ENCODE assay signal across 9 cellular contexts in genomic region chr2:44955593-44956449, GRCh38. TPM values are rescaled to one million over a fixed set of nuclear protein-coding genes. Genes with fewer than 3 reads are reported as not detected.
DNase-seq lines count a peak whose midpoint lies in the region; ATAC-seq lines count a peak whose summit lies in the region.
"Had no signal": no experiment of that assay in that cellular context is flagged by ENCODE, and none has a peak within 500 bp of the region (broad histone marks: within the 10 kb centered on the region; RNA-seq: fewer than 3 reads in every experiment).

No MANE protein-coding gene starts in this region.

- intact Hi-C loops in activated CD4-positive, alpha-beta T cell treated with anti-CD3 and anti-CD28 coated beads for 36 hours (cut with DNase I, micrococcal nuclease), result loop anchor here (1.0 to 5.0 kb wide), 9 partner anchors 396 to 1079 kb away; no protein-coding TSS in a partner anchor

- peaks cover 14% of the 10 kb centered on the region for H3K4me1 Mint-ChIP-seq in activated CD4-positive, alpha-beta T cell treated with anti-CD3 and anti-CD28 coated beads for 36 hours

- peaks cover 51% of the 10 kb centered on the region for H3K27me3 Mint-ChIP-seq in activated CD4-positive, alpha-beta T cell treated with anti-CD3 and anti-CD28 coated beads for 36 hours

- H3K36me3 Mint-ChIP-seq in activated CD4-positive, alpha-beta T cell treated with anti-CD3 and anti-CD28 coated beads for 36 hours (ENCODE audit: low read depth), result no peaks in the 10 kb centered on the region

- DNase-seq in GM04504 (ENCODE audit: low read depth) (peak; percentile 30), NCI-H446 (lab: John Stamatoyannopoulos, UW) (peak; percentile 17 to 81), cerebellum (ENCODE audit: low spot score) (peak; percentile 75), left lobe of liver (ENCODE audit: low spot score) (peak; percentile 71)
- DNase-seq in activated CD4-positive, alpha-beta T cell treated with anti-CD3 and anti-CD28 coated beads for 36 hours, result peak; percentile 90
- peak; percentile 80 for DNase-seq in stimulated activated CD4-positive, alpha-beta T cell treated with anti-CD3 and anti-CD28 coated beads, Interleukin-4, amount 100 ng/mL, for 24 hours

- CTCF ChIA-PET in activated CD4-positive, alpha-beta T cell treated with anti-CD3 and anti-CD28 coated beads for 36 hours (lab: Charles Lee), result interaction anchor here (0.6 to 6.0 kb wide), 33 partner anchors 9 to 1344 kb away, joined by 3 to 93 read pairs (median 4); no protein-coding TSS in a partner anchor

- POLR2A ChIA-PET in activated CD4-positive, alpha-beta T cell treated with anti-CD3 and anti-CD28 coated beads for 36 hours (lab: Charles Lee), result interaction anchor here (0.5 kb wide), 1 partner anchor 396 kb away, joined by 3 read pairs; no protein-coding TSS in a partner anchor

- ATAC-seq in HG02938 (IDR thresholded peaks at IDR 0.05; ENCODE audit: unreplicated experiment) (peak; percentile 68), left lobe of liver (peak; percentile 93), GM19324 (IDR thresholded peaks at IDR 0.05; ENCODE audit: low FRiP score, unreplicated experiment) (no peak)
- peak; percentile 77 for ATAC-seq in activated CD4-positive, alpha-beta T cell treated with anti-CD3 and anti-CD28 coated beads for 36 hours

- peak overlapping the region; percentile 54 for H3K4me3 Mint-ChIP-seq in activated CD4-positive, alpha-beta T cell treated with anti-CD3 and anti-CD28 coated beads for 36 hours

- no peaks in the 10 kb centered on the region for H3K9me3 Mint-ChIP-seq in activated CD4-positive, alpha-beta T cell treated with anti-CD3 and anti-CD28 coated beads for 36 hours (ENCODE audit: low read depth)

- no peak overlapping the region for H3K27ac Mint-ChIP-seq in activated CD4-positive, alpha-beta T cell treated with anti-CD3 and anti-CD28 coated beads for 36 hours

RNA-seq across cellular contexts. Expression of gene SIX3, which starts 14.3 kb away (rescaled TPM):
- total RNA-seq in activated CD4-positive, alpha-beta T cell treated with anti-CD3 and anti-CD28 coated beads for 36 hours, result not detected
- total RNA-seq in cerebellum (not detected), left lobe of liver (not detected)
- total RNA-seq: urinary bladder had no signal

RNA-seq across cellular contexts. Expression of gene SIX2, which starts 53.4 kb away (rescaled TPM):
- not detected for total RNA-seq in activated CD4-positive, alpha-beta T cell treated with anti-CD3 and anti-CD28 coated beads for 36 hours
- total RNA-seq in cerebellum (0.45 TPM), left lobe of liver (not detected)

Comparison
In these comparisons a context has a peak if more than half of its experiments do, and no peak if none do; other contexts are left out.
1. DNase-seq: peak in every context shown above with its lines; median percentile 90 in activated CD4-positive, alpha-beta T cell treated with anti-CD3 and anti-CD28 coated beads for 36 hours; 80 in stimulated activated CD4-positive, alpha-beta T cell treated with anti-CD3 and anti-CD28 coated beads, Interleukin-4, amount 100 ng/mL, for 24 hours; 75 in cerebellum; 71 in left lobe of liver; 49 in NCI-H446; 30 in GM04504.